ENCODE assay signal across 20 cellular contexts in the genomic region with DNA sequence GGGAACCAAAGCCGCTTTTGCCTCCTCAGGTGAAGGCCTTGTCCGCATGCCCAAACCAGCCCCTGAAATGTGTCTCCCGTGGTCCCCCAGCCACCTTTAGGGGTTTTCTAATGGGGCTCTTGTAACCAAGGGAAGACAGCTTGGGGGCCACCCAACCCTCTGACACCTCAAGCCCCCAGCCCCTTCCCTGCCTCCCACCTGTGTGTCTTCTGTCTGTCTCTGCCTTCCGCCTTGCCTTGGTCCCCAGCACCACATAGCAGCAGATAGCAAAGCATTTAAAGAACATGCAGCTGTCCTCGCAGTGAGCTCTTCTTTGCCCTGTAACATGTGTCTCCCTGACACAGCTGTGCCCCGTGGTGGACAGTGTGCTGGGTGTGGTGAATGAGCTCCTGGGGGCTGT. TPM values are rescaled to one million over a fixed set of nuclear protein-coding genes. Genes with fewer than 3 reads are reported as not detected.
DNase-seq lines count a peak whose midpoint lies in the region; ATAC-seq and TF ChIP-seq lines count a peak whose summit lies in the region.
"Had no signal": no experiment of that assay in that cellular context is flagged by ENCODE, and none has a peak within 500 bp of the region (broad histone marks: within the 10 kb centered on the region; RNA-seq: fewer than 3 reads in every experiment).

No MANE protein-coding gene starts in this region.

- H3K27me3 ChIP-seq in osteoblast (ENCODE audit: insufficient read depth, low read length) = no peaks in the 10 kb centered on the region
- H3K27me3 ChIP-seq in trophoblast cell (ENCODE audit: insufficient read depth, low read length) = no peaks in the 10 kb centered on the region
- H3K27me3 ChIP-seq: BLaER1 had no signal

- no peak overlapping the region for H2BK5ac ChIP-seq in trophoblast cell (ENCODE audit: low read depth, low read length, poor library complexity)

- no peak overlapping the region for H3K4ac ChIP-seq in trophoblast cell (ENCODE audit: low read depth, low read length)

- H3K27ac Mint-ChIP-seq in activated CD4-positive, alpha-beta T cell treated with anti-CD3 and anti-CD28 coated beads, Interleukin-2, amount 10 ng/mL, durations not matched to agents 7 days and 5 days = peak overlapping the region; percentile 27
- H3K27ac Mint-ChIP-seq in T-helper 17 cell = peak overlapping the region; percentile 74
- H3K27ac Mint-ChIP-seq in glutamatergic neuron (ENCODE audit: unreplicated experiment) = no peak overlapping the region
- H3K27ac Mint-ChIP-seq: CD14-positive monocyte had no signal

- WGBS in trophoblast cell (ENCODE audit: extremely low coverage, insufficient coverage, insufficient read length) = no CpG with 5 or more reads among the region's 6 CpGs

- H2BK12ac ChIP-seq in trophoblast cell (ENCODE audit: low read length) = no peak overlapping the region

- H4K8ac ChIP-seq in trophoblast cell (ENCODE audit: low read depth, low read length) = no peak overlapping the region

- ATAC-seq in T-helper 17 cell = no peak
- no peak for ATAC-seq in omental fat pad (ENCODE audit: low FRiP score)
- ATAC-seq: A549, K562 had no signal

- H3K23ac ChIP-seq in trophoblast cell (ENCODE audit: low read length) = no peak overlapping the region

- H3K9me3 Mint-ChIP-seq in activated CD4-positive, alpha-beta T cell treated with anti-CD3 and anti-CD28 coated beads, Interleukin-2, amount 10 ng/mL, durations not matched to agents 7 days and 5 days = no peaks in the 10 kb centered on the region
- peaks cover 2% of the 10 kb centered on the region for H3K9me3 Mint-ChIP-seq in glutamatergic neuron (ENCODE audit: unreplicated experiment)
- H3K9me3 Mint-ChIP-seq: CD14-positive monocyte; CD4-positive, alpha-beta memory T cell had no signal

- no peak overlapping the region for H3K14ac ChIP-seq in trophoblast cell (ENCODE audit: low read length)

- H3K4me1 ChIP-seq in osteoblast (ENCODE audit: insufficient read depth, low read length) (no peaks in the 10 kb centered on the region), trophoblast cell (ENCODE audit: control insufficient read depth in 1 of 2, insufficient read depth in 2 of 2, low read length in 2 of 2) (no peaks in the 10 kb centered on the region)
- H3K4me1 ChIP-seq: A549 had no signal

- no peak overlapping the region for H3K27ac ChIP-seq in osteoblast (ENCODE audit: low read depth, low read length)
- H3K27ac ChIP-seq in trophoblast cell (ENCODE audit: low read depth, low read length) = no peak overlapping the region
- H3K27ac ChIP-seq: 22Rv1, A549, GM23248 had no signal

- no peak overlapping the region for H2AFZ ChIP-seq in osteoblast (ENCODE audit: low read length)
- no peak overlapping the region for H2AFZ ChIP-seq in trophoblast cell (ENCODE audit: insufficient read depth, low read length, poor library complexity)
- H2AFZ ChIP-seq: GM23248 had no signal

- H3K79me2 ChIP-seq in osteoblast (ENCODE audit: insufficient read depth, low read length) (no peaks in the 10 kb centered on the region), trophoblast cell (ENCODE audit: control insufficient read depth, insufficient read depth, low read length, poor library complexity) (no peaks in the 10 kb centered on the region)

- no peak overlapping the region for H3K4me3 Mint-ChIP-seq in activated CD4-positive, alpha-beta T cell treated with anti-CD3 and anti-CD28 coated beads, Interleukin-2, amount 10 ng/mL, durations not matched to agents 7 days and 5 days
- H3K4me3 Mint-ChIP-seq in T-helper 17 cell (no peak overlapping the region), glutamatergic neuron (ENCODE audit: unreplicated experiment) (no peak overlapping the region)
- H3K4me3 Mint-ChIP-seq: CD14-positive monocyte; CD4-positive, alpha-beta memory T cell had no signal

- DNase-seq in activated CD4-positive, alpha-beta T cell treated with anti-CD3 and anti-CD28 coated beads, Interleukin-2, amount 10 ng/mL, durations not matched to agents 7 days and 5 days = no peak
- DNase-seq in activated CD4-positive, alpha-beta T cell treated with anti-CD3 and anti-CD28 coated beads for 48 hours = no peak
- no peak for DNase-seq in T-helper 17 cell
- peak; percentile 46 for DNase-seq in osteoblast (ENCODE audit: insufficient read length, low spot score, missing footprints)
- DNase-seq in trophoblast cell = no peak
- no peak for DNase-seq in glutamatergic neuron
- no peak for DNase-seq in omental fat pad (ENCODE audit: low spot score)
- DNase-seq: Calu3; CD4-positive, alpha-beta memory T cell; DMS79 treated with DMSO at 0.1 percent for 48 hours; GF-D8; GM23248; HCEC 1CT; IMR-90 had no signal

- no peak overlapping the region for H4K91ac ChIP-seq in trophoblast cell (ENCODE audit: low read depth, low read length)

- H4K20me1 ChIP-seq in osteoblast (ENCODE audit: insufficient read depth, low read length) = no peaks in the 10 kb centered on the region
- H4K20me1 ChIP-seq: BLaER1 had no signal

- H3K4me2 ChIP-seq in osteoblast (ENCODE audit: insufficient read depth, low read length) (no peak overlapping the region), trophoblast cell (ENCODE audit: low read length) (no peak overlapping the region)
- H3K4me2 ChIP-seq: A549, BLaER1 had no signal

- H3K4me1 Mint-ChIP-seq in activated CD4-positive, alpha-beta T cell treated with anti-CD3 and anti-CD28 coated beads, Interleukin-2, amount 10 ng/mL, durations not matched to agents 7 days and 5 days = no peaks in the 10 kb centered on the region
- H3K4me1 Mint-ChIP-seq in T-helper 17 cell (peaks cover 9% of the 10 kb centered on the region), glutamatergic neuron (ENCODE audit: low read depth, unreplicated experiment) (no peaks in the 10 kb centered on the region)

- H3K4me3 ChIP-seq in osteoblast (ENCODE audit: insufficient read depth, low read length) (no peak overlapping the region), trophoblast cell (ENCODE audit: low read depth, low read length) (no peak overlapping the region)
- H3K4me3 ChIP-seq: A549, BLaER1, GM23248, K562 had no signal

- H4K12ac ChIP-seq in trophoblast cell (ENCODE audit: low read depth, low read length) = no peak overlapping the region

- no peaks in the 10 kb centered on the region for H3K27me3 Mint-ChIP-seq in activated CD4-positive, alpha-beta T cell treated with anti-CD3 and anti-CD28 coated beads, Interleukin-2, amount 10 ng/mL, durations not matched to agents 7 days and 5 days
- no peaks in the 10 kb centered on the region for H3K27me3 Mint-ChIP-seq in T-helper 17 cell
- peaks cover 7% of the 10 kb centered on the region for H3K27me3 Mint-ChIP-seq in glutamatergic neuron (ENCODE audit: unreplicated experiment)
- H3K27me3 Mint-ChIP-seq: CD4-positive, alpha-beta memory T cell had no signal

- H3K79me1 ChIP-seq in trophoblast cell (ENCODE audit: low read length) = no peaks in the 10 kb centered on the region

- H3K9ac ChIP-seq in trophoblast cell (ENCODE audit: low read length) = no peak overlapping the region
- H3K9ac ChIP-seq: BLaER1, GM23248 had no signal

- no peaks in the 10 kb centered on the region for H3K9me3 ChIP-seq in T-helper 17 cell (ENCODE audit: control insufficient read depth, low read length, poor library complexity, severe bottlenecking)
- no peaks in the 10 kb centered on the region for H3K9me3 ChIP-seq in osteoblast (ENCODE audit: low read depth, low read length)
- no peaks in the 10 kb centered on the region for H3K9me3 ChIP-seq in trophoblast cell (ENCODE audit: insufficient read depth, low read depth, low read length)
- H3K9me3 ChIP-seq: A549, BLaER1 had no signal

- H3K36me3 Mint-ChIP-seq in activated CD4-positive, alpha-beta T cell treated with anti-CD3 and anti-CD28 coated beads, Interleukin-2, amount 10 ng/mL, durations not matched to agents 7 days and 5 days (ENCODE audit: low read depth) = no peaks in the 10 kb centered on the region
- H3K36me3 Mint-ChIP-seq in T-helper 17 cell (ENCODE audit: low read depth) (no peaks in the 10 kb centered on the region), glutamatergic neuron (ENCODE audit: unreplicated experiment) (no peaks in the 10 kb centered on the region)
- H3K36me3 Mint-ChIP-seq: CD14-positive monocyte; CD4-positive, alpha-beta memory T cell had no signal

- no peak for TF ChIP-seq CTCF in osteoblast (IDR thresholded peaks at IDR 0.05; ENCODE audit: extremely low read depth, low read depth, low read length)
- TF ChIP-seq CTCF in glutamatergic neuron (IDR thresholded peaks at IDR 0.05; ENCODE audit: partially characterized antibody, unreplicated experiment) = no peak
- no peak for TF ChIP-seq CTCF in omental fat pad (IDR thresholded peaks at IDR 0.05)

- H3K36me3 ChIP-seq in osteoblast (ENCODE audit: insufficient read depth, low read length) = no peaks in the 10 kb centered on the region
- no peaks in the 10 kb centered on the region for H3K36me3 ChIP-seq in trophoblast cell (ENCODE audit: control insufficient read depth in 1 of 2, insufficient read depth in 2 of 2, low read length in 2 of 2)
- H3K36me3 ChIP-seq: BLaER1 had no signal

- no peak overlapping the region for H3K18ac ChIP-seq in trophoblast cell (ENCODE audit: low read length)

- CTCF ChIA-PET in activated CD4-positive, alpha-beta T cell treated with anti-CD3 and anti-CD28 coated beads, Interleukin-2, amount 10 ng/mL, durations not matched to agents 7 days and 5 days (lab: Charles Lee) = interaction anchor here (0.6 to 1.0 kb wide), 2 partner anchors 13 to 342 kb away, joined by 3 to 4 read pairs; no protein-coding TSS in a partner anchor

- no peak overlapping the region for H2AK5ac ChIP-seq in trophoblast cell (ENCODE audit: low read length)

- POLR2A ChIA-PET in activated CD4-positive, alpha-beta T cell treated with anti-CD3 and anti-CD28 coated beads, Interleukin-2, amount 10 ng/mL, durations not matched to agents 7 days and 5 days (lab: Charles Lee) = no interaction called here

- no peak overlapping the region for H2BK120ac ChIP-seq in trophoblast cell (ENCODE audit: insufficient read depth, low read length, poor library complexity)

RNA-seq across cellular contexts. Expression of gene BPIFB3, which starts 9.6 kb away (rescaled TPM):
- total RNA-seq in activated CD4-positive, alpha-beta T cell treated with anti-CD3 and anti-CD28 coated beads, Interleukin-2, amount 10 ng/mL, durations not matched to agents 7 days and 5 days = not detected
- total RNA-seq in T-helper 17 cell (not detected), osteoblast (not detected in 2 replicates), glutamatergic neuron (ENCODE audit: unreplicated experiment) (not detected), omental fat pad (not detected)
- not detected in 2 replicates for polyA plus RNA-seq in trophoblast cell (2013)
- total RNA-seq: Calu3; CD4-positive, alpha-beta memory T cell; GM23248; HT-29; IMR-90; K562 had no signal
- polyA plus RNA-seq: A549; CD14-positive monocyte; CD4-positive, alpha-beta memory T cell; GM23248; IMR-90; K562 had no signal

RNA-seq across cellular contexts. Expression of gene BPIFB4, which starts 16.2 kb away (rescaled TPM):
- total RNA-seq in activated CD4-positive, alpha-beta T cell treated with anti-CD3 and anti-CD28 coated beads, Interleukin-2, amount 10 ng/mL, durations not matched to agents 7 days and 5 days = not detected
- not detected for total RNA-seq in T-helper 17 cell
- not detected in 2 replicates for total RNA-seq in osteoblast
- polyA plus RNA-seq in trophoblast cell (2013) = not detected in 2 replicates
- total RNA-seq in glutamatergic neuron (ENCODE audit: unreplicated experiment) = not detected
- total RNA-seq in omental fat pad = not detected
- total RNA-seq: Calu3; CD4-positive, alpha-beta memory T cell; GM23248; HT-29; IMR-90; K562 had no signal
- polyA plus RNA-seq: A549; CD14-positive monocyte; CD4-positive, alpha-beta memory T cell; GM23248; IMR-90; K562 had no signal

RNA-seq across cellular contexts. Expression of gene BPIFB6, which starts 31.8 kb away (rescaled TPM):
- not detected for total RNA-seq in activated CD4-positive, alpha-beta T cell treated with anti-CD3 and anti-CD28 coated beads, Interleukin-2, amount 10 ng/mL, durations not matched to agents 7 days and 5 days
- total RNA-seq in T-helper 17 cell (not detected), osteoblast (not detected in 2 replicates), glutamatergic neuron (ENCODE audit: unreplicated experiment) (not detected), omental fat pad (not detected)
- polyA plus RNA-seq in trophoblast cell (2013) = not detected in 2 replicates
- total RNA-seq: Calu3; CD4-positive, alpha-beta memory T cell; GM23248; HT-29; IMR-90; K562 had no signal
- polyA plus RNA-seq: A549; CD14-positive monocyte; CD4-positive, alpha-beta memory T cell; GM23248; IMR-90; K562 had no signal

RNA-seq across cellular contexts. Expression of gene BPIFB2, which starts 55.8 kb away (rescaled TPM):
- total RNA-seq in activated CD4-positive, alpha-beta T cell treated with anti-CD3 and anti-CD28 coated beads, Interleukin-2, amount 10 ng/mL, durations not matched to agents 7 days and 5 days = not detected
- total RNA-seq in T-helper 17 cell (not detected), osteoblast (not detected in 2 replicates), glutamatergic neuron (ENCODE audit: unreplicated experiment) (not detected), omental fat pad (not detected)
- polyA plus RNA-seq in trophoblast cell (2013) = not detected in 2 replicates
- total RNA-seq: Calu3; CD4-positive, alpha-beta memory T cell; GM23248; HT-29; IMR-90; K562 had no signal
- polyA plus RNA-seq: A549; CD14-positive monocyte; CD4-positive, alpha-beta memory T cell; GM23248; IMR-90; K562 had no signal

RNA-seq across cellular contexts. Expression of gene SUN5, which starts 59.0 kb away (rescaled TPM):
- total RNA-seq in activated CD4-positive, alpha-beta T cell treated with anti-CD3 and anti-CD28 coated beads, Interleukin-2, amount 10 ng/mL, durations not matched to agents 7 days and 5 days = not detected
- total RNA-seq in T-helper 17 cell (not detected), osteoblast (not detected in 2 replicates), glutamatergic neuron (ENCODE audit: unreplicated experiment) (not detected), omental fat pad (not detected)
- not detected in 2 replicates for polyA plus RNA-seq in trophoblast cell (2013)
- total RNA-seq: Calu3; CD4-positive, alpha-beta memory T cell; GM23248; HT-29; IMR-90; K562 had no signal
- polyA plus RNA-seq: A549; CD14-positive monocyte; CD4-positive, alpha-beta memory T cell; GM23248; IMR-90; K562 had no signal
